In the genomic region with DNA sequence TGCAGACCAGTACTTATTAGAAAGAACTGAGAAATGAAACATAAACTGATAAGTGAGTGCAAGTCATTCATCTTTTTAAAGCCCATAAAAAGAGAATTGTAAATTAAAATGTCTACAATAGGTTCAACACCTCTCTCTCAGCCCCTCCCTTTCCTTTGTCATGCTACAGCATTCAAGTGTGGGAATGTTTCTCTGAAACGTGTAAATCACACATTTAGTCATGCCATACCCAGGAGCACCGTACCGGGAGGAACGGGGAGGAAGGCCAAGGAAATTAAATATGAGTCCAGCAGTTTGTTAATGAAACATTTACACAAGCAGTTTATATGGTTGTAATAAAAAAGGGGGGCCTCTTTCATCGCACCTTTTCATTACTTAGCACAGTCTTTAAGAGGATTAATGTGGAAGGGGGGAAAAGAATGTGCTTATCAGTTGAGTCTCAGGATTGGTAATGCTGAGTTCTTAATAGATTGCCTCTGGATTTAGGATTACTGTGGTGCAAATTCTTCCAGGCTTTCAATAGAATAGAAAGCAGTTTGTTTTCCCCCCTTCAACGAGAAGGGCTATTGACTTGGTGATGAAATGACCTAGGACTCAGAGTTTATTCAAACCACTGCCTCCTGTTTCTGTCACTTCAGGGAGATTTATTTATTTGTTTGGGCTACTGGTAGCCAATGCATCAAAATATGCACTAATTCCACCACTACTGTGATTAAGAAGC, we compare ENCODE assay signal across 13 cellular contexts.
DNase-seq lines count a peak whose midpoint lies in the region; ATAC-seq, FAIRE-seq and TF ChIP-seq lines count a peak whose summit lies in the region.
"Had no signal": no experiment of that assay in that cellular context is flagged by ENCODE, and none has a peak within 500 bp of the region (broad histone marks: within the 10 kb centered on the region; RNA-seq: fewer than 3 reads in every experiment).

No MANE protein-coding gene starts in this region.

- no peak overlapping the region for H3K4me3 Mint-ChIP-seq in neural progenitor cell
- no peak overlapping the region for H3K4me3 Mint-ChIP-seq in activated naive CD8-positive, alpha-beta T cell treated with anti-CD3 and anti-CD28 coated beads, Interleukin-2, amount 50 U/mL, for 24 hours
- H3K4me3 Mint-ChIP-seq in activated CD4-positive, alpha-beta T cell treated with anti-CD3 and anti-CD28 coated beads, Interleukin-2, amount 10 ng/mL, durations not matched to agents 24 days and 14 days = no peak overlapping the region
- H3K4me3 Mint-ChIP-seq: activated CD8-positive, alpha-beta memory T cell treated with anti-CD3 and anti-CD28 coated beads, Interleukin-2, amount 10 ng/mL, durations not matched to agents 7 days and 5 days; activated naive CD8-positive, alpha-beta T cell treated with anti-CD3 and anti-CD28 coated beads, Interleukin-2, amount 10 ng/mL, durations not matched to agents 7 days and 5 days had no signal

- peaks cover 62% of the 10 kb centered on the region for H3F3A ChIP-seq in neural progenitor cell (ENCODE audit: low read depth)

- peaks cover 7% of the 10 kb centered on the region for H3K9me3 Mint-ChIP-seq in neural progenitor cell
- no peaks in the 10 kb centered on the region for H3K9me3 Mint-ChIP-seq in activated naive CD8-positive, alpha-beta T cell treated with anti-CD3 and anti-CD28 coated beads, Interleukin-2, amount 50 U/mL, for 24 hours
- no peaks in the 10 kb centered on the region for H3K9me3 Mint-ChIP-seq in activated CD4-positive, alpha-beta T cell treated with anti-CD3 and anti-CD28 coated beads, Interleukin-2, amount 10 ng/mL, durations not matched to agents 24 days and 14 days

- H3K27me3 ChIP-seq in GM12878 (replicated peaks in 1 of 2; ENCODE audit: control insufficient read depth in 2 of 2, insufficient read depth in 2 of 2, low read length in 1 of 2) (no peaks in the 10 kb centered on the region), neural progenitor cell (no peaks in the 10 kb centered on the region)

- H3K36me3 ChIP-seq in GM12878 (ENCODE audit: control insufficient read depth in 2 of 2, insufficient read depth in 2 of 2, low read length in 1 of 2) (no peaks in the 10 kb centered on the region), neural progenitor cell (no peaks in the 10 kb centered on the region)
- H3K36me3 ChIP-seq: lower lobe of right lung had no signal

- no peaks in the 10 kb centered on the region for H3K79me2 ChIP-seq in GM12878 (ENCODE audit: control insufficient read depth, insufficient read depth, low read length)
- H3K79me2 ChIP-seq in neural progenitor cell (ENCODE audit: low read depth) = peaks cover 5% of the 10 kb centered on the region

- ATAC-seq in GM18867 (IDR thresholded peaks at IDR 0.05; ENCODE audit: unreplicated experiment) (peak; percentile 24), HG03432 (IDR thresholded peaks at IDR 0.05; ENCODE audit: unreplicated experiment) (peak; percentile 16), GM12878 (peak; percentile 42), GM21515 (IDR thresholded peaks at IDR 0.05; ENCODE audit: unreplicated experiment) (no peak)
- ATAC-seq in activated naive CD8-positive, alpha-beta T cell treated with anti-CD3 and anti-CD28 coated beads, Interleukin-2, amount 50 U/mL, for 24 hours = no peak
- ATAC-seq: activated CD8-positive, alpha-beta memory T cell treated with anti-CD3 and anti-CD28 coated beads, Interleukin-2, amount 10 ng/mL, durations not matched to agents 7 days and 5 days; stimulated activated naive CD8-positive, alpha-beta T cell treated with anti-CD3 and anti-CD28 coated beads, Interleukin-15, Interleukin-2, amounts not matched to agents 100 U/mL and 50 U/mL, for 24 hours had no signal

- CTCF ChIA-PET in GM12878 (lab: Yijun Ruan, JAX) = interaction anchor here (0.8 to 2.4 kb wide), 5 partner anchors 10 to 29 kb away, joined by 3 to 9 read pairs (median 6); no protein-coding TSS in a partner anchor

- no peaks in the 10 kb centered on the region for H3K4me1 Mint-ChIP-seq in neural progenitor cell
- H3K4me1 Mint-ChIP-seq in activated naive CD8-positive, alpha-beta T cell treated with anti-CD3 and anti-CD28 coated beads, Interleukin-2, amount 50 U/mL, for 24 hours = no peaks in the 10 kb centered on the region
- H3K4me1 Mint-ChIP-seq in activated CD4-positive, alpha-beta T cell treated with anti-CD3 and anti-CD28 coated beads, Interleukin-2, amount 10 ng/mL, durations not matched to agents 24 days and 14 days = no peaks in the 10 kb centered on the region
- H3K4me1 Mint-ChIP-seq: activated CD8-positive, alpha-beta memory T cell treated with anti-CD3 and anti-CD28 coated beads, Interleukin-2, amount 10 ng/mL, durations not matched to agents 7 days and 5 days; activated naive CD8-positive, alpha-beta T cell treated with anti-CD3 and anti-CD28 coated beads, Interleukin-2, amount 10 ng/mL, durations not matched to agents 7 days and 5 days had no signal

- H4K20me1 ChIP-seq in GM12878 (ENCODE audit: control insufficient read depth, insufficient read depth) (no peaks in the 10 kb centered on the region), neural progenitor cell (ENCODE audit: low read depth) (no peaks in the 10 kb centered on the region)

- POLR2A ChIA-PET in GM12878 (lab: Charles Lee) = interaction anchor here (1.0 to 3.5 kb wide), 6 partner anchors 12 to 174 kb away, joined by 4 to 48 read pairs (median 8); no protein-coding TSS in a partner anchor

- no peak for FAIRE-seq in GM12878 (lab: Jason Lieb, UNC)

- BruUV-seq in GM12878 (replicated peaks; lab: Mats Ljungman, UMichigan) = no TSS peak

- H3K4me1 ChIP-seq in GM12878 (ENCODE audit: control insufficient read depth, insufficient read depth, low read length) (peaks cover 30% of the 10 kb centered on the region), neural progenitor cell (peaks cover 61% of the 10 kb centered on the region)

- RAD21 ChIA-PET in GM12878 (lab: Charles Lee; ENCODE audit: unreplicated experiment) = interaction anchor here (0.7 to 5.5 kb wide), 22 partner anchors 11 to 219 kb away, joined by 3 to 190 read pairs (median 8); a partner anchor contains a TSS

- intact Hi-C loops in GM12878 (cut with micrococcal nuclease; ENCODE audit: unreplicated experiment) = loop anchor here (5.0 to 10.0 kb wide), 4 partner anchors 85 to 1248 kb away; a partner anchor contains a TSS
- intact Hi-C loops in activated CD4-positive, alpha-beta T cell treated with anti-CD3 and anti-CD28 coated beads, Interleukin-2, amount 10 ng/mL, durations not matched to agents 24 days and 14 days (cut with micrococcal nuclease) = no loop called here

- no peak for TF ChIP-seq POLR2A in GM12878 (IDR thresholded peaks at IDR 0.05; ENCODE audit: low read depth, low read length)

- in situ Hi-C loops in GM12878 (cut with MboI) = no loop called here

- H2AFZ ChIP-seq in GM12878 (ENCODE audit: control insufficient read depth, low read depth, low read length) (peak overlapping the region; percentile 76), neural progenitor cell (replicated peaks) (no peak overlapping the region)

- DNase-seq in GM12878 (ENCODE audit: low read depth, low spot score) (no peak), neural progenitor cell (ENCODE audit: low spot score) (peak; percentile 79), activated gamma-delta T cell (lab: John Stamatoyannopoulos, UW) (no peak)
- no peak for DNase-seq in activated naive CD8-positive, alpha-beta T cell treated with anti-CD3 and anti-CD28 coated beads, Interleukin-2, amount 50 U/mL, for 24 hours
- no peak for DNase-seq in activated CD4-positive, alpha-beta T cell treated with anti-CD3 and anti-CD28 coated beads, Interleukin-2, amount 10 ng/mL, durations not matched to agents 24 days and 14 days
- DNase-seq: activated CD8-positive, alpha-beta memory T cell treated with anti-CD3 and anti-CD28 coated beads, Interleukin-2, amount 10 ng/mL, durations not matched to agents 7 days and 5 days; activated naive CD8-positive, alpha-beta T cell treated with anti-CD3 and anti-CD28 coated beads, Interleukin-2, amount 10 ng/mL, durations not matched to agents 7 days and 5 days; lower lobe of right lung; stimulated activated CD4-positive, alpha-beta T cell treated with anti-CD3 and anti-CD28 coated beads, Interleukin-2, amount 100 ng/mL, for 48 hours; stimulated activated naive CD8-positive, alpha-beta T cell treated with anti-CD3 and anti-CD28 coated beads, Interleukin-15, Interleukin-2, amounts not matched to agents 100 U/mL and 50 U/mL, for 24 hours had no signal

- 45% methylated on average over 6 of the region's 6 CpGs for WGBS in GM12878 (ENCODE audit: insufficient coverage, insufficient replicate concordance, low lambda C conversion rate, missing lambda C conversion rate)

- TF ChIP-seq EP300 in GM12878 (IDR thresholded peaks at IDR 0.05; ENCODE audit: borderline replicate concordance in 1 of 2, control insufficient read depth in 1 of 2, low read depth in 2 of 2, low read length in 2 of 2) = no peak

- no peak overlapping the region for H3K27ac Mint-ChIP-seq in neural progenitor cell
- no peak overlapping the region for H3K27ac Mint-ChIP-seq in activated naive CD8-positive, alpha-beta T cell treated with anti-CD3 and anti-CD28 coated beads, Interleukin-2, amount 50 U/mL, for 24 hours
- no peak overlapping the region for H3K27ac Mint-ChIP-seq in activated CD4-positive, alpha-beta T cell treated with anti-CD3 and anti-CD28 coated beads, Interleukin-2, amount 10 ng/mL, durations not matched to agents 24 days and 14 days
- H3K27ac Mint-ChIP-seq: activated CD8-positive, alpha-beta memory T cell treated with anti-CD3 and anti-CD28 coated beads, Interleukin-2, amount 10 ng/mL, durations not matched to agents 7 days and 5 days; activated naive CD8-positive, alpha-beta T cell treated with anti-CD3 and anti-CD28 coated beads, Interleukin-2, amount 10 ng/mL, durations not matched to agents 7 days and 5 days had no signal

- H3K4me3 ChIP-seq in GM12878 (peak overlapping the region; percentile 8; the same call in 1 of the 2 replicates), neural progenitor cell (peak overlapping the region; percentile 13)
- H3K4me3 ChIP-seq: lower lobe of right lung had no signal

- SMC1A ChIA-PET in GM12878 (lab: Charles Lee; ENCODE audit: uncharacterized antibody, unreplicated experiment) = interaction anchor here (0.6 to 5.4 kb wide), 29 partner anchors 8 to 221 kb away, joined by 3 to 166 read pairs (median 6); a partner anchor contains a TSS

- H3K9me3 ChIP-seq in GM12878 (replicated peaks; ENCODE audit: control insufficient read depth, insufficient read depth, low read length) = no peaks in the 10 kb centered on the region
- no peaks in the 10 kb centered on the region for H3K9me3 ChIP-seq in neural progenitor cell (ENCODE audit: low read depth)
- H3K9me3 ChIP-seq: lower lobe of right lung had no signal

- H3K4me2 ChIP-seq in GM12878 (ENCODE audit: control insufficient read depth, insufficient read depth) = peak overlapping the region; percentile 90
- peak overlapping the region; percentile 70 for H3K4me2 ChIP-seq in neural progenitor cell

- H3K27me3 Mint-ChIP-seq in neural progenitor cell (ENCODE audit: insufficient read depth, low read depth) = no peaks in the 10 kb centered on the region
- H3K27me3 Mint-ChIP-seq in activated naive CD8-positive, alpha-beta T cell treated with anti-CD3 and anti-CD28 coated beads, Interleukin-2, amount 50 U/mL, for 24 hours = no peaks in the 10 kb centered on the region
- H3K27me3 Mint-ChIP-seq in activated CD4-positive, alpha-beta T cell treated with anti-CD3 and anti-CD28 coated beads, Interleukin-2, amount 10 ng/mL, durations not matched to agents 24 days and 14 days = no peaks in the 10 kb centered on the region
- H3K27me3 Mint-ChIP-seq: activated CD8-positive, alpha-beta memory T cell treated with anti-CD3 and anti-CD28 coated beads, Interleukin-2, amount 10 ng/mL, durations not matched to agents 7 days and 5 days; activated naive CD8-positive, alpha-beta T cell treated with anti-CD3 and anti-CD28 coated beads, Interleukin-2, amount 10 ng/mL, durations not matched to agents 7 days and 5 days had no signal

- TF ChIP-seq RAD21 in GM12878 (IDR thresholded peaks at IDR 0.05; ENCODE audit: insufficient read depth, low read depth, low read length) = peak; percentile 13; the same call in 1 of the 2 replicates

- H3K9ac ChIP-seq in GM12878 (ENCODE audit: control insufficient read depth, insufficient read depth, low read length) (peak overlapping the region; percentile 11; the same call in 1 of the 2 replicates), neural progenitor cell (no peak overlapping the region)

- H3K36me3 Mint-ChIP-seq in neural progenitor cell = peaks cover 7% of the 10 kb centered on the region
- no peaks in the 10 kb centered on the region for H3K36me3 Mint-ChIP-seq in activated naive CD8-positive, alpha-beta T cell treated with anti-CD3 and anti-CD28 coated beads, Interleukin-2, amount 50 U/mL, for 24 hours (ENCODE audit: low read depth)
- H3K36me3 Mint-ChIP-seq in activated CD4-positive, alpha-beta T cell treated with anti-CD3 and anti-CD28 coated beads, Interleukin-2, amount 10 ng/mL, durations not matched to agents 24 days and 14 days (ENCODE audit: low read depth) = no peaks in the 10 kb centered on the region
- H3K36me3 Mint-ChIP-seq: activated CD8-positive, alpha-beta memory T cell treated with anti-CD3 and anti-CD28 coated beads, Interleukin-2, amount 10 ng/mL, durations not matched to agents 7 days and 5 days; activated naive CD8-positive, alpha-beta T cell treated with anti-CD3 and anti-CD28 coated beads, Interleukin-2, amount 10 ng/mL, durations not matched to agents 7 days and 5 days had no signal

- H3K27ac ChIP-seq in GM12878 (ENCODE audit: control insufficient read depth, insufficient read depth) (peak overlapping the region; percentile 86), neural progenitor cell (peak overlapping the region; percentile 97)
- H3K27ac ChIP-seq: lower lobe of right lung had no signal

- TF ChIP-seq CTCF in GM12878 (IDR thresholded peaks at IDR 0.05 in 2 of 3, conservative IDR thresholded peaks at IDR 0.05 in 1 of 3; ENCODE audit: control insufficient read depth in 2 of 3, extremely low read depth in 1 of 3, insufficient read depth in 1 of 3, low read depth in 3 of 3, low read length in 3 of 3) (no peak), neural progenitor cell (IDR thresholded peaks at IDR 0.05) (no peak)

Comparison
In these comparisons a context has a peak if more than half of its experiments do, and no peak if none do; other contexts are left out.
1. ATAC-seq: peak in GM18867 (single experiment), HG03432 (single experiment) and GM12878 (single experiment); none in GM21515 (single experiment) and activated naive CD8-positive, alpha-beta T cell treated with anti-CD3 and anti-CD28 coated beads, Interleukin-2, amount 50 U/mL, for 24 hours (single experiment).